In genomic region chr19:47158367-47158791, GRCh38 we compare ENCODE assay signal across 8 cellular contexts. TPM values are rescaled to one million over a fixed set of nuclear protein-coding genes. Genes with fewer than 3 reads are reported as not detected.
A peak's percentile ranks its signal among the peaks of the same experiment; 100 is the strongest.
DNase-seq lines count a peak whose midpoint lies in the region; ATAC-seq and TF ChIP-seq lines count a peak whose summit lies in the region.

No MANE protein-coding gene starts in this region.

- no peak overlapping the region for H2BK5ac ChIP-seq in neuronal stem cell (ENCODE audit: low read length)

- ATAC-seq in WTC11 (no peak), GM21447 (IDR thresholded peaks at IDR 0.05; ENCODE audit: unreplicated experiment) (no peak)

- no peak overlapping the region for H3K27ac ChIP-seq in CD8-positive, alpha-beta memory T cell (ENCODE audit: low read depth, low read length)
- peak overlapping the region; percentile 17 for H3K27ac ChIP-seq in fibroblast of lung (ENCODE audit: insufficient read depth, low read length)
- H3K27ac ChIP-seq in neuronal stem cell (replicated peaks; ENCODE audit: low read length): no peak overlapping the region

- H3K4me1 Mint-ChIP-seq in CD8-positive, alpha-beta memory T cell: peaks cover 48 to 71% (median 64%) of the 10 kb centered on the region in 3 donors
- H3K4me1 Mint-ChIP-seq in WTC11 (peaks cover 41% of the 10 kb centered on the region), progenitor cell of endocrine pancreas (ENCODE audit: low read depth) (peaks cover 37% of the 10 kb centered on the region)

- H3K36me3 Mint-ChIP-seq in CD8-positive, alpha-beta memory T cell: peaks cover 8 to 22% (median 9%) of the 10 kb centered on the region in 3 donors
- H3K36me3 Mint-ChIP-seq in WTC11: peaks cover 58% of the 10 kb centered on the region
- peaks cover 30% of the 10 kb centered on the region for H3K36me3 Mint-ChIP-seq in progenitor cell of endocrine pancreas (ENCODE audit: insufficient read depth)

- H3K4ac ChIP-seq in neuronal stem cell (ENCODE audit: low read length): no peak overlapping the region

- H3K4me1 ChIP-seq in CD8-positive, alpha-beta memory T cell (ENCODE audit: insufficient read depth, low read length): peaks cover 72% of the 10 kb centered on the region
- H3K4me1 ChIP-seq in fibroblast of lung (ENCODE audit: control insufficient read depth, extremely low read depth, insufficient read depth, low read length): peaks cover 10% of the 10 kb centered on the region
- peaks cover 12 to 29% of the 10 kb centered on the region in 2 donors for H3K4me1 ChIP-seq in neuronal stem cell (ENCODE audit: control insufficient read depth in 2 of 2, insufficient read depth in 1 of 2, low read depth in 1 of 2, low read length in 2 of 2)

- no peak for DNase-seq in CD8-positive, alpha-beta memory T cell
- DNase-seq in WTC11 (ENCODE audit: low spot score) (no peak), fibroblast of lung (ENCODE audit: low read depth in 2 of 2) (no peak), progenitor cell of endocrine pancreas (ENCODE audit: low spot score, unreplicated experiment) (no peak), KBM-7 (no peak), NCI-H774 (lab: John Stamatoyannopoulos, UW) (no peak), neuronal stem cell (ENCODE audit: low spot score) (no peak)

- H2AK5ac ChIP-seq in neuronal stem cell (ENCODE audit: low read depth, low read length): no peak overlapping the region

- H3K36me3 ChIP-seq in CD8-positive, alpha-beta memory T cell (ENCODE audit: insufficient read depth, low read length): peaks cover 10% of the 10 kb centered on the region
- H3K36me3 ChIP-seq in fibroblast of lung (ENCODE audit: control insufficient read depth, insufficient read depth, low read length) (peaks cover 8% of the 10 kb centered on the region), neuronal stem cell (replicated peaks in 1 of 2; ENCODE audit: control insufficient read depth in 2 of 2, insufficient read depth in 2 of 2, low read length in 2 of 2) (peaks cover 26 to 82% of the 10 kb centered on the region in 2 donors)

- no peak overlapping the region for H4K91ac ChIP-seq in neuronal stem cell (ENCODE audit: low read depth, low read length, poor library complexity)

- no peaks in the 10 kb centered on the region for H3K79me1 ChIP-seq in neuronal stem cell (ENCODE audit: low read depth, low read length)

- peak overlapping the region; percentile 61 to 84 (median 80) for H3K4me3 Mint-ChIP-seq in CD8-positive, alpha-beta memory T cell
- peak overlapping the region; percentile 51 for H3K4me3 Mint-ChIP-seq in WTC11
- H3K4me3 Mint-ChIP-seq in progenitor cell of endocrine pancreas (ENCODE audit: low read depth): no peak overlapping the region

- peak overlapping the region; percentile 73 to 98 (median 92) for H3K27ac Mint-ChIP-seq in CD8-positive, alpha-beta memory T cell
- H3K27ac Mint-ChIP-seq in WTC11: peak overlapping the region; percentile 99
- peak overlapping the region; percentile 96 for H3K27ac Mint-ChIP-seq in progenitor cell of endocrine pancreas

- in situ Hi-C loops in KBM-7 (cut with MboI; ENCODE audit: low pct_unique_long_range_greater_than_20kb, low sequenced_read_pairs): no loop called here

- H3K4me2 ChIP-seq in fibroblast of lung (ENCODE audit: extremely low read depth, insufficient read depth, low read length) (no peak overlapping the region), neuronal stem cell (ENCODE audit: insufficient read depth, low read length, poor library complexity, severe bottlenecking) (no peak overlapping the region)

- WGBS in neuronal stem cell (ENCODE audit: extremely low coverage in 2 of 2, insufficient read length in 2 of 2, insufficient replicate concordance in 1 of 2), 2 donors: no CpG with 5 or more reads among the region's 8 CpGs

- H3K9me3 ChIP-seq in CD8-positive, alpha-beta memory T cell (ENCODE audit: low read length): no peaks in the 10 kb centered on the region
- H3K9me3 ChIP-seq in fibroblast of lung (ENCODE audit: control insufficient read depth, insufficient read depth, low read depth, low read length) (no peaks in the 10 kb centered on the region), neuronal stem cell (replicated peaks in 1 of 2; ENCODE audit: control insufficient read depth in 2 of 2, insufficient read depth in 1 of 2, low read depth in 1 of 2, low read length in 2 of 2) (peaks cover 0 to 6% of the 10 kb centered on the region in 2 donors)

- H3K27me3 Mint-ChIP-seq in CD8-positive, alpha-beta memory T cell: no peaks in the 10 kb centered on the region
- H3K27me3 Mint-ChIP-seq in WTC11 (ENCODE audit: low read depth) (no peaks in the 10 kb centered on the region), progenitor cell of endocrine pancreas (no peaks in the 10 kb centered on the region)

- H2AFZ ChIP-seq in fibroblast of lung (ENCODE audit: low read length) (no peak overlapping the region), neuronal stem cell (ENCODE audit: low read length) (no peak overlapping the region)

- TF ChIP-seq CTCF in WTC11 (IDR thresholded peaks at IDR 0.05) (no peak), fibroblast of lung (conservative IDR thresholded peaks at IDR 0.05 in 1 of 2, IDR thresholded peaks at IDR 0.05 in 1 of 2; ENCODE audit: low read depth in 1 of 2, low read length in 2 of 2) (no peak), progenitor cell of endocrine pancreas (IDR thresholded peaks at IDR 0.05; ENCODE audit: unreplicated experiment) (no peak)

- POLR2A ChIA-PET in CD8-positive, alpha-beta memory T cell (lab: Charles Lee): interaction anchor here (0.6 to 3.6 kb wide), 8 partner anchors 19 to 116 kb away, joined by 3 to 29 read pairs (median 6); partner anchors contain the start of gene CCDC9
- POLR2A ChIA-PET in WTC11 (lab: Charles Lee): interaction anchor here (1.1 to 1.6 kb wide), 2 partner anchors 45 to 67 kb away, joined by 4 to 10 read pairs; partner anchors contain the start of gene ZC3H4

- no peak overlapping the region for H2BK12ac ChIP-seq in neuronal stem cell (ENCODE audit: low read length)

- H3K79me2 ChIP-seq in fibroblast of lung (ENCODE audit: control insufficient read depth, insufficient read depth, low read length): peaks cover 5% of the 10 kb centered on the region

- H3K4me3 ChIP-seq in CD8-positive, alpha-beta memory T cell (ENCODE audit: low read length): peak overlapping the region; percentile 48
- H3K4me3 ChIP-seq in fibroblast of lung (replicated peaks in 1 of 4; ENCODE audit: control extremely low read depth in 1 of 4, insufficient read depth in 1 of 4, low read depth in 3 of 4, low read length in 4 of 4): no peak overlapping the region
- H3K4me3 ChIP-seq in neuronal stem cell (ENCODE audit: low read length in 2 of 2): no peak overlapping the region

- no peak overlapping the region for H4K8ac ChIP-seq in neuronal stem cell (ENCODE audit: low read depth, low read length)

- H2BK120ac ChIP-seq in neuronal stem cell (ENCODE audit: low read depth, low read length): no peak overlapping the region

- CTCF ChIA-PET in CD8-positive, alpha-beta memory T cell (lab: Charles Lee): interaction anchor here (0.6 to 20.5 kb wide), 11 partner anchors 9 to 362 kb away, joined by 3 to 342 read pairs (median 10); partner anchors contain the start of gene SAE1
- CTCF ChIA-PET in WTC11 (lab: Charles Lee): interaction anchor here (1.0 to 2.7 kb wide), 9 partner anchors 8 to 145 kb away, joined by 3 to 26 read pairs (median 7); partner anchors contain the start of gene SAE1

- no peaks in the 10 kb centered on the region for H3K9me3 Mint-ChIP-seq in CD8-positive, alpha-beta memory T cell
- H3K9me3 Mint-ChIP-seq in WTC11 (no peaks in the 10 kb centered on the region), progenitor cell of endocrine pancreas (ENCODE audit: low read depth) (no peaks in the 10 kb centered on the region)

- no peak overlapping the region for H3K14ac ChIP-seq in neuronal stem cell (ENCODE audit: low read length)

- H3K23ac ChIP-seq in neuronal stem cell (ENCODE audit: low read depth, low read length, poor library complexity): no peak overlapping the region

- H3K9ac ChIP-seq in fibroblast of lung (ENCODE audit: insufficient read depth, low read length) (no peak overlapping the region), neuronal stem cell (ENCODE audit: low read depth, low read length, poor library complexity) (no peak overlapping the region)

- H4K20me1 ChIP-seq in fibroblast of lung (ENCODE audit: control insufficient read depth, extremely low read depth, insufficient read depth, low read length): no peaks in the 10 kb centered on the region

- H3K27me3 ChIP-seq in CD8-positive, alpha-beta memory T cell (ENCODE audit: insufficient read depth, low read length, poor library complexity, severe bottlenecking): no peaks in the 10 kb centered on the region
- no peaks in the 10 kb centered on the region for H3K27me3 ChIP-seq in fibroblast of lung (ENCODE audit: control insufficient read depth, insufficient read depth, low read length)
- H3K27me3 ChIP-seq in neuronal stem cell (ENCODE audit: control insufficient read depth in 3 of 3, insufficient read depth in 3 of 3, low read depth in 1 of 3, low read length in 3 of 3): no peaks in the 10 kb centered on the region

- H2BK15ac ChIP-seq in neuronal stem cell (ENCODE audit: low read length): no peak overlapping the region

- no peak overlapping the region for H3K18ac ChIP-seq in neuronal stem cell (ENCODE audit: low read length)

RNA-seq across cellular contexts. Expression of gene SAE1, which starts 27.7 kb away (rescaled TPM):
- 100 to 1,000 TPM; 167 to 172 TPM for total RNA-seq in CD8-positive, alpha-beta memory T cell
- 107 TPM for polyA plus RNA-seq in CD8-positive, alpha-beta memory T cell
- 215 to 224 TPM (median 221 TPM) in 3 replicates for total RNA-seq in WTC11 (2021)
- 80.9 and 97.9 TPM in 2 replicates for total RNA-seq in fibroblast of lung
- 152 and 218 TPM in 2 replicates for polyA plus RNA-seq in fibroblast of lung
- 123 and 184 TPM in 2 replicates for polyA plus RNA-seq in fibroblast of lung (2012)
- 69.5 and 81.7 TPM in 2 replicates for polyA minus RNA-seq in fibroblast of lung (ENCODE audit: low replicate concordance)
- 172 and 173 TPM in 2 replicates for total RNA-seq in progenitor cell of endocrine pancreas
- polyA plus RNA-seq in neuronal stem cell (2013, experiment 1 of 2): 238 TPM
- polyA plus RNA-seq in neuronal stem cell (2013, experiment 2 of 2): 232 TPM

RNA-seq across cellular contexts. Expression of gene ZC3H4, which starts 44.8 kb away (rescaled TPM):
- 10 to 100 TPM; 90.3 to 99.6 TPM for total RNA-seq in CD8-positive, alpha-beta memory T cell
- 3.2 TPM for polyA plus RNA-seq in CD8-positive, alpha-beta memory T cell
- total RNA-seq in WTC11 (2021): 67.2 to 75.5 TPM (median 73.2 TPM) in 3 replicates
- total RNA-seq in fibroblast of lung: 9.0 and 13.5 TPM in 2 replicates
- polyA plus RNA-seq in fibroblast of lung: 8.4 and 13.1 TPM in 2 replicates
- polyA plus RNA-seq in fibroblast of lung (2012): 25.4 and 27.2 TPM in 2 replicates
- polyA minus RNA-seq in fibroblast of lung (ENCODE audit: low replicate concordance): 17.9 and 32.1 TPM in 2 replicates
- total RNA-seq in progenitor cell of endocrine pancreas: 90.6 and 94.7 TPM in 2 replicates
- 19.2 TPM for polyA plus RNA-seq in neuronal stem cell (2013, experiment 1 of 2)
- polyA plus RNA-seq in neuronal stem cell (2013, experiment 2 of 2): 19.1 TPM
